8 cellular contexts compared by ENCODE assay signal in the genomic region with DNA sequence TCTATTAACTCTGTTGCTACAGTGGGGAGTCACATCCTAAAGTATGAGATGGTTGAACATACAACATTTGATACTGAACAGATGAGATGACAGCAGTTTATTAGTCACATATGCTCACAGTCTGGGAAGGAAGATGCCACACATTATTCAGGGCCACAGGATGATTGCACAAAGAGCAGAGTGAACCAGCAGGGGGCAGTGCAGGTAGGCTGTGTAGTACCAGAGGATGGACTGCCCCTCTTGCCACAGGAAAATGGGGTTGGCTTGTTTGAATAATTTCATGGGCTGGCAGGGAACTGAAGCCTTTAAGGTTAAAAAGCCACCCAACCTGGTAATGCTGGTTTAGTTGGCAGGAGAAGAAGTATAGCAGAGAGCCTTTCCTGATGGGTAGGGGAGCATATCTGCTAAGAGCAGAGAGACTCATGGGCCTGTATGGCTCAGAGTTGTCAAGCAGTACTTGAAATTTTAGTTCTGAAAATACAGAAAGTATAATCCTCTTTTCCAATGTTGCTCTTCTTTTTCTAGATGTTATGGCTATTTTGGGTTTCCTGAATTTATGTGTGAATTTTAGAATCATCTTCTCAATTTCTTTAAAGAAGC.
DNase-seq lines count a peak whose midpoint lies in the region; ATAC-seq, FAIRE-seq and TF ChIP-seq lines count a peak whose summit lies in the region.

No MANE protein-coding gene starts in this region.

- POLR2A ChIA-PET in HEK293T (lab: Yijun Ruan, JAX), result no interaction called here

- no peak for ATAC-seq in psoas muscle

- peak; percentile 30 for DNase-seq in DMS153 (lab: John Stamatoyannopoulos, UW)
- peak; percentile 58 for DNase-seq in HEK293T (ENCODE audit: extremely low spot score)
- peak; percentile 80 for DNase-seq in SK-MEL-5 (ENCODE audit: low read depth, low spot score)
- DNase-seq in ecto neural progenitor cell (ENCODE audit: low spot score), result peak; percentile 79
- peak; percentile 61 for DNase-seq in small intestine
- no peak for DNase-seq in NCI-H1092 (lab: John Stamatoyannopoulos, UW)
- no peak for DNase-seq in psoas muscle
- no peak for DNase-seq in pons (ENCODE audit: low spot score)

- in situ Hi-C loops in SK-MEL-5 (cut with HindIII; ENCODE audit: low pct_unique_long_range_greater_than_20kb, low sequenced_read_pairs), result no loop called here

- H3K36me3 ChIP-seq in small intestine (ENCODE audit: control insufficient read depth in 2 of 2, insufficient read depth in 2 of 2, low read length in 2 of 2) (no peaks in the 10 kb centered on the region), psoas muscle (ENCODE audit: insufficient read depth in 1 of 2, low read depth in 1 of 2) (no peaks in the 10 kb centered on the region)

- no peaks in the 10 kb centered on the region for H3K4me1 ChIP-seq in small intestine (ENCODE audit: control insufficient read depth in 2 of 2, insufficient read depth in 1 of 2, low read depth in 1 of 2, low read length in 1 of 2)
- no peaks in the 10 kb centered on the region for H3K4me1 ChIP-seq in psoas muscle

- intact Hi-C loops in psoas muscle (cut with DNase I), result no loop called here

- CTCF ChIA-PET in HEK293T (lab: Yijun Ruan, JAX), result no interaction called here

- TF ChIP-seq CTCF in psoas muscle (IDR thresholded peaks at IDR 0.05), result no peak

- H3K9me3 ChIP-seq in small intestine (ENCODE audit: control insufficient read depth, low read depth), result no peaks in the 10 kb centered on the region
- H3K9me3 ChIP-seq in psoas muscle, result no peaks in the 10 kb centered on the region

- H3K27me3 ChIP-seq in small intestine (ENCODE audit: control insufficient read depth in 2 of 2, insufficient read depth in 2 of 2, low read length in 2 of 2), result no peaks in the 10 kb centered on the region
- H3K27me3 ChIP-seq in psoas muscle (ENCODE audit: insufficient read depth in 3 of 3, low read length in 2 of 3), result peaks cover 0 to 2% (median 0%) of the 10 kb centered on the region in 3 donors

- no peak overlapping the region for H3K4me3 ChIP-seq in small intestine (ENCODE audit: low read depth in 1 of 2, low read length in 2 of 2)
- H3K4me3 ChIP-seq in psoas muscle, result no peak overlapping the region

- FAIRE-seq in small intestine (lab: Jason Lieb, UNC), result no peak

- no peak overlapping the region for H3K27ac ChIP-seq in small intestine (ENCODE audit: low read depth in 1 of 2, low read length in 1 of 2)
- H3K27ac ChIP-seq in psoas muscle, result no peak overlapping the region

TF ChIP-seq in HEK293T, 16 proteins besides CTCF, POLR2A, EP300 and RAD21:
- no peak for TF ChIP-seq NFRKB (IDR thresholded peaks at IDR 0.05)
- TF ChIP-seq FOXK2 (IDR thresholded peaks at IDR 0.05), result no peak
- TF ChIP-seq LEF1 (IDR thresholded peaks at IDR 0.05; ENCODE audit: borderline replicate concordance), result no peak
- no peak for TF ChIP-seq ZNF384 (IDR thresholded peaks at IDR 0.05)
- TF ChIP-seq, protein P1, sequence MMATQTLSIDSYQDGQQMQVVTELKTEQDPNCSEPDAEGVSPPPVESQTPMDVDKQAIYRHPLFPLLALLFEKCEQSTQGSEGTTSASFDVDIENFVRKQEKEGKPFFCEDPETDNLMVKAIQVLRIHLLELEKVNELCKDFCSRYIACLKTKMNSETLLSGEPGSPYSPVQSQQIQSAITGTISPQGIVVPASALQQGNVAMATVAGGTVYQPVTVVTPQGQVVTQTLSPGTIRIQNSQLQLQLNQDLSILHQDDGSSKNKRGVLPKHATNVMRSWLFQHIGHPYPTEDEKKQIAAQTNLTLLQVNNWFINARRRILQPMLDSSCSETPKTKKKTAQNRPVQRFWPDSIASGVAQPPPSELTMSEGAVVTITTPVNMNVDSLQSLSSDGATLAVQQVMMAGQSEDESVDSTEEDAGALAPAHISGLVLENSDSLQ (IDR thresholded peaks at IDR 0.05), result no peak
- no peak for TF ChIP-seq BHLHE40 (IDR thresholded peaks at IDR 0.05; ENCODE audit: borderline replicate concordance)
- no peak for TF ChIP-seq HDGF (IDR thresholded peaks at IDR 0.05; ENCODE audit: borderline replicate concordance)
- no peak for TF ChIP-seq SUZ12 (IDR thresholded peaks at IDR 0.05)
- TF ChIP-seq SP1 (IDR thresholded peaks at IDR 0.05), result no peak
- no peak for TF ChIP-seq ARNT (IDR thresholded peaks at IDR 0.05)
- TF ChIP-seq ELF4 (IDR thresholded peaks at IDR 0.05), result no peak
- TF ChIP-seq FOXM1 (IDR thresholded peaks at IDR 0.05; ENCODE audit: borderline replicate concordance), result no peak
- TF ChIP-seq CTBP1 (IDR thresholded peaks at IDR 0.05; ENCODE audit: borderline replicate concordance), result no peak
- TF ChIP-seq L3MBTL2 (conservative IDR thresholded peaks at IDR 0.05), result no peak
- no peak for TF ChIP-seq FOXA1 (IDR thresholded peaks at IDR 0.05)
- no peak for TF ChIP-seq TARDBP (IDR thresholded peaks at IDR 0.05)

Comparison
In these comparisons a context has a peak if more than half of its experiments do, and no peak if none do; other contexts are left out.
1. DNase-seq: peak in DMS153 (single experiment), HEK293T (single experiment), SK-MEL-5 (single experiment), ecto neural progenitor cell (single experiment) and small intestine (single experiment); none in NCI-H1092 (single experiment), psoas muscle (0 of 2) and pons (single experiment).